8 cellular contexts compared by ENCODE assay signal in genomic region chr17:36608794-36609497, GRCh38. TPM values are rescaled to one million over a fixed set of nuclear protein-coding genes. Genes with fewer than 3 reads are reported as not detected.
DNase-seq lines count a peak whose midpoint lies in the region; ATAC-seq and TF ChIP-seq lines count a peak whose summit lies in the region.

No MANE protein-coding gene starts in this region.

- peak; percentile 54; the same call in 1 of the 2 replicates for ATAC-seq in Panc1
- ATAC-seq in HG02938 (IDR thresholded peaks at IDR 0.05; ENCODE audit: unreplicated experiment) = no peak
- no peak for ATAC-seq in HG03045 (IDR thresholded peaks at IDR 0.05; ENCODE audit: unreplicated experiment)

- H3K4me3 Mint-ChIP-seq in nephron = no peak overlapping the region

- H3K27me3 Mint-ChIP-seq in nephron (ENCODE audit: low read depth) = peaks cover 19% of the 10 kb centered on the region

- H3K27ac ChIP-seq in Panc1 (ENCODE audit: low read length) (no peak overlapping the region), epithelial cell of prostate (peak overlapping the region; percentile 12)

- peaks cover 9% of the 10 kb centered on the region for H3K4me1 Mint-ChIP-seq in nephron

- no peaks in the 10 kb centered on the region for H3K36me3 ChIP-seq in Panc1 (ENCODE audit: control insufficient read depth, insufficient read depth, low read length)

- intact Hi-C loops in Panc1 (cut with micrococcal nuclease; ENCODE audit: unreplicated experiment) = no loop called here

- DNase-seq in Ammon's horn (ENCODE audit: low spot score) = peak; percentile 76
- peak; percentile 72 for DNase-seq in HPDE6-E6E7 (ENCODE audit: extremely low spot score)
- no peak for DNase-seq in Panc1 (ENCODE audit: low read depth, low spot score)
- DNase-seq in epithelial cell of prostate (ENCODE audit: low read depth, low spot score) = peak; percentile 34
- no peak for DNase-seq in activated CD8-positive, alpha-beta memory T cell treated with anti-CD3 and anti-CD28 coated beads for 24 hours

- no peaks in the 10 kb centered on the region for H3K4me1 ChIP-seq in Panc1 (ENCODE audit: control insufficient read depth, insufficient read depth, low read length)

- BruUV-seq in Panc1 (replicated peaks; lab: Mats Ljungman, UMichigan) = no TSS peak

- H3K27ac Mint-ChIP-seq in nephron = no peak overlapping the region

- H3K36me3 Mint-ChIP-seq in nephron (ENCODE audit: low read depth) = no peaks in the 10 kb centered on the region

- no peaks in the 10 kb centered on the region for H3K27me3 ChIP-seq in Panc1 (ENCODE audit: control insufficient read depth, insufficient read depth, low read length)

- no peak overlapping the region for H3K4me3 ChIP-seq in Panc1 (ENCODE audit: low read depth in 2 of 2, low read length in 2 of 2)

- H3K9me3 Mint-ChIP-seq in nephron = no peaks in the 10 kb centered on the region

- CTCF ChIA-PET in Panc1 (lab: Charles Lee) = no interaction called here

- in situ Hi-C loops in Panc1 (cut with HindIII; ENCODE audit: low pct_unique_long_range_greater_than_20kb, low sequenced_read_pairs) = no loop called here

- no peaks in the 10 kb centered on the region for H3K9me3 ChIP-seq in Panc1 (ENCODE audit: control insufficient read depth, insufficient read depth, low read depth, low read length)

- POLR2A ChIA-PET in Panc1 (lab: Charles Lee) = no interaction called here

- no peak; the same call in 1 of the 2 replicates for TF ChIP-seq CTCF in Panc1 (IDR thresholded peaks at IDR 0.05)
- TF ChIP-seq CTCF in nephron (IDR thresholded peaks at IDR 0.05; ENCODE audit: unreplicated experiment in 3 of 3) = peak; percentile 60 to 63 (median 61)

RNA-seq across cellular contexts. Expression of gene MRM1, which starts 7.6 kb away (rescaled TPM):
- 7.8 TPM for total RNA-seq in Panc1 (2021; ENCODE audit: unreplicated experiment)
- polyA plus RNA-seq in Panc1 (2012; ENCODE audit: insufficient read length) = 5.6 TPM

RNA-seq across cellular contexts. Expression of gene DHRS11, which starts 17.3 kb away (rescaled TPM):
- 11.8 TPM for total RNA-seq in Panc1 (2021; ENCODE audit: unreplicated experiment)
- 10.1 TPM for polyA plus RNA-seq in Panc1 (2012; ENCODE audit: insufficient read length)

Comparison
In these comparisons a context has a peak if more than half of its experiments do, and no peak if none do; other contexts are left out.
1. DNase-seq: peak in Ammon's horn (single experiment), HPDE6-E6E7 (single experiment) and epithelial cell of prostate (single experiment); none in Panc1 (single experiment) and activated CD8-positive, alpha-beta memory T cell treated with anti-CD3 and anti-CD28 coated beads for 24 hours (single experiment).